8 cellular contexts compared by ENCODE assay signal in the genomic region with DNA sequence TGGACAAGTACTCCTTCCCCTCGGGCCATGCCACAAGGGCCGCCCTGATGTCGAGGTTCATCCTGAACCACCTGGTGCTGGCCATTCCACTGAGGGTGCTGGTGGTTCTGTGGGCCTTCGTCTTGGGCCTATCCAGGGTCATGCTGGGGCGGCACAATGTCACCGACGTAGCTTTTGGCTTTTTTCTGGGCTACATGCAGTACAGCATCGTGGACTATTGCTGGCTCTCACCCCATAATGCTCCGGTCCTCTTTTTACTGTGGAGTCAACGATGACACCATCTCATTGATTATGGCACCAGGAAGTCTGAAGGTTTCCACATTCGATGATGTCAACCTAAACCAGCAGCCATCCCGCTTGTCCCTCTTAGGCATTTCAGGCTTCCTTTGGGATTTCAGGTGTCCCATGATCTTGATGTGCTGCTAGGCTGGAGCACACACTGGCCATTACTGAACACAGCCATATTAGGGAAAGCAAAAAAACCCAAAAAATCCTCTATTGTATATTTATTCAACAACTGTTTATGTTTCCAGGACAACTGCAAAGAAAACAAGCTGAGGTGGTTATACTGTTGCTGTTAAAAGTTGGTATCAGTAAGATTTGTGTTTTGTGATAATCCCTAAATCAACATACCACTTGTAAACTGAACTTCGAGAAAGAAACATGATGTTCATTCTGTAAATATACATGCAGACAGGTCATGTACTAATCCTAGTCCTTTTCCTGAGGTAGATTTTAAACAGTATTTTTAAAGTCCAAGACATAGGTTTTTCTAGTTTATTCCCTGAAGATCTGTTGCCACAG. TPM values are rescaled to one million over a fixed set of nuclear protein-coding genes. Genes with fewer than 3 reads are reported as not detected.
DNase-seq lines count a peak whose midpoint lies in the region; TF ChIP-seq lines count a peak whose summit lies in the region.

No MANE protein-coding gene starts in this region.

- H2AFZ ChIP-seq in MM.1S (ENCODE audit: low read length) (peak overlapping the region; percentile 42), mammary epithelial cell (ENCODE audit: low read depth, low read length) (peak overlapping the region; percentile 94)

- H3K27me3 ChIP-seq in MM.1S (replicated peaks; ENCODE audit: insufficient read depth, low read length) = no peaks in the 10 kb centered on the region
- no peaks in the 10 kb centered on the region for H3K27me3 ChIP-seq in mammary epithelial cell (ENCODE audit: insufficient read depth, low read length)
- peaks cover 12% of the 10 kb centered on the region for H3K27me3 ChIP-seq in mononuclear cell (ENCODE audit: insufficient read depth, low read length)

- H3K36me3 ChIP-seq in MM.1S (replicated peaks; ENCODE audit: insufficient read depth, low read length) (no peaks in the 10 kb centered on the region), mammary epithelial cell (ENCODE audit: insufficient read depth, low read length) (no peaks in the 10 kb centered on the region)

- TF ChIP-seq CTCF in GM13977 (IDR thresholded peaks at IDR 0.05; ENCODE audit: extremely low read depth, insufficient read depth, missing control alignments) (no peak), MM.1S (IDR thresholded peaks at IDR 0.05; ENCODE audit: low read length) (no peak), mammary epithelial cell (conservative IDR thresholded peaks at IDR 0.05 in 1 of 2, IDR thresholded peaks at IDR 0.05 in 1 of 2; ENCODE audit: extremely low read depth in 1 of 2, insufficient read depth in 1 of 2, low read depth in 1 of 2, low read length in 2 of 2) (no peak)

- H3K9me2 ChIP-seq in MM.1S (replicated peaks; ENCODE audit: insufficient read depth, low read length) = no peaks in the 10 kb centered on the region

- in situ Hi-C loops in GM13977 (cut with MboI; ENCODE audit: low pct_unique_long_range_greater_than_20kb, low sequenced_read_pairs, unreplicated experiment) = no loop called here
- in situ Hi-C loops in mammary epithelial cell (cut with MboI; ENCODE audit: low sequenced_read_pairs in 2 of 2) = no loop called here
- in situ Hi-C loops in ACHN (cut with HindIII; ENCODE audit: low pct_ligation_motif_present, low pct_unique_long_range_greater_than_20kb, low sequenced_read_pairs) = no loop called here

- H3K4me1 ChIP-seq in MM.1S (ENCODE audit: low read length) (peaks cover 24% of the 10 kb centered on the region), mammary epithelial cell (ENCODE audit: insufficient read depth, low read length) (peaks cover 49% of the 10 kb centered on the region), mononuclear cell (ENCODE audit: insufficient read depth, low read length) (peaks cover 45% of the 10 kb centered on the region)

- H3K4me2 ChIP-seq in MM.1S (ENCODE audit: low read depth, low read length) (peak overlapping the region; percentile 89), mammary epithelial cell (ENCODE audit: insufficient read depth, low read depth, low read length) (peak overlapping the region; percentile 100)

- TSS peak; percentile 24 for BruUV-seq in mammary epithelial cell (replicated peaks; lab: Mats Ljungman, UMichigan)

- 17% methylated on average over 8 of the region's 13 CpGs for WGBS in mammary epithelial cell (ENCODE audit: low coverage, missing lambda C conversion rate)

- dilution Hi-C loops in mammary epithelial cell (cut with HindIII; ENCODE audit: low sequenced_read_pairs) = no loop called here

- H3K4me3 ChIP-seq in MM.1S (ENCODE audit: low read length) (peak overlapping the region; percentile 70), mammary epithelial cell (replicated peaks in 1 of 3; ENCODE audit: insufficient read depth in 1 of 3, low read depth in 2 of 3, low read length in 3 of 3) (peak overlapping the region; percentile 76 to 92 (median 87)), mononuclear cell (ENCODE audit: low read length) (peak overlapping the region; percentile 80)

- CTCF ChIA-PET in mammary epithelial cell (lab: Charles Lee; ENCODE audit: low non-redundant PET) = no interaction called here

- H4K20me1 ChIP-seq in MM.1S (ENCODE audit: insufficient read depth, low read length) (no peaks in the 10 kb centered on the region), mammary epithelial cell (ENCODE audit: insufficient read depth, low read length) (no peaks in the 10 kb centered on the region)

- H3F3A ChIP-seq in MM.1S (ENCODE audit: insufficient read depth, low read length) = peaks cover 16% of the 10 kb centered on the region

- peak; percentile 27 for DNase-seq in GM13977 (ENCODE audit: low spot score)
- no peak for DNase-seq in MM.1S
- no peak for DNase-seq in mammary epithelial cell
- DNase-seq in GM03348 (ENCODE audit: low spot score) = no peak
- DNase-seq in ACHN = no peak
- DNase-seq in activated CD4-positive, alpha-beta T cell treated with anti-CD3 and anti-CD28 coated beads for 1 hour = no peak
- DNase-seq in stimulated activated CD4-positive, alpha-beta T cell treated with anti-CD3 and anti-CD28 coated beads, Interleukin-4, amount 100 ng/mL, for 1 hour = no peak

- intact Hi-C loops in mammary epithelial cell (cut with micrococcal nuclease) = loop anchor here (1.0 to 10.0 kb wide), 5 partner anchors 16 to 772 kb away; a partner anchor contains a TSS

- no peak overlapping the region for H3K27ac ChIP-seq in MM.1S (ENCODE audit: low read length)
- H3K27ac ChIP-seq in mammary epithelial cell (ENCODE audit: insufficient read depth, low read depth, low read length) = peak overlapping the region; percentile 60

- H3K79me2 ChIP-seq in MM.1S (ENCODE audit: low read length) (no peaks in the 10 kb centered on the region), mammary epithelial cell (ENCODE audit: insufficient read depth, low read length) (peaks cover 25% of the 10 kb centered on the region)

- H3K9ac ChIP-seq in MM.1S (ENCODE audit: low read length) = peak overlapping the region; percentile 61; the same call in 1 of the 2 replicates
- peak overlapping the region; percentile 62 for H3K9ac ChIP-seq in mammary epithelial cell (ENCODE audit: insufficient read depth, low read length)

- no peaks in the 10 kb centered on the region for H3K9me3 ChIP-seq in MM.1S (replicated peaks; ENCODE audit: insufficient read depth, low read length)
- no peaks in the 10 kb centered on the region for H3K9me3 ChIP-seq in mammary epithelial cell (replicated peaks; ENCODE audit: insufficient read depth, low read length)
- H3K9me3 ChIP-seq in mononuclear cell (ENCODE audit: low read depth, low read length) = no peaks in the 10 kb centered on the region

RNA-seq across cellular contexts. Expression of a gene that starts 1.1 kb away (rescaled TPM):
- total RNA-seq in mammary epithelial cell (10 to 100 TPM; 10.9 to 12.0 TPM), mononuclear cell (10.1 TPM)
- polyA plus RNA-seq in mammary epithelial cell = 5.3 TPM
- 5.6 TPM for polyA minus RNA-seq in mammary epithelial cell

RNA-seq across cellular contexts. Expression of a gene that starts 3.1 kb away (rescaled TPM):
- total RNA-seq in mammary epithelial cell (1 to 10 TPM in 1 of 2 donors, under 1 TPM in 1; 0.85 to 4.3 TPM), mononuclear cell (1.8 TPM)
- 0.91 TPM for polyA plus RNA-seq in mammary epithelial cell
- polyA minus RNA-seq in mammary epithelial cell = 1.4 TPM

RNA-seq across cellular contexts. Expression of a gene that starts 16.2 kb away (rescaled TPM):
- total RNA-seq in mammary epithelial cell = 10 to 100 TPM; 19.0 to 20.2 TPM
- 7.7 TPM for polyA plus RNA-seq in mammary epithelial cell
- polyA minus RNA-seq in mammary epithelial cell = 2.3 TPM
- 36.2 TPM for total RNA-seq in mononuclear cell
